In genomic region chr4:123304151-123305021, GRCh38 we compare ENCODE assay signal across 10 cellular contexts.
DNase-seq lines count a peak whose midpoint lies in the region; ATAC-seq, FAIRE-seq and TF ChIP-seq lines count a peak whose summit lies in the region.
"Had no signal": no experiment of that assay in that cellular context is flagged by ENCODE, and none has a peak within 500 bp of the region (broad histone marks: within the 10 kb centered on the region; RNA-seq: fewer than 3 reads in every experiment).

No MANE protein-coding gene starts in this region.

- WGBS in sigmoid colon, 2 donors = 80 to 95% methylated on average over 17 of the region's 17 CpGs

- peaks cover 50% of the 10 kb centered on the region for H3K4me1 Mint-ChIP-seq in WTC11
- peaks cover 4% of the 10 kb centered on the region for H3K4me1 Mint-ChIP-seq in activated CD8-positive, alpha-beta memory T cell treated with anti-CD3 and anti-CD28 coated beads, Interleukin-2, amount 10 ng/mL, durations not matched to agents 7 days and 5 days

- H3K9me3 ChIP-seq in neuron (ENCODE audit: low read length) (peaks cover 5% of the 10 kb centered on the region), sigmoid colon (no peaks in the 10 kb centered on the region)
- H3K9me3 ChIP-seq: spleen had no signal

- peak overlapping the region in 1 of 4 donors; percentile 2 for H3K27ac ChIP-seq in sigmoid colon
- H3K27ac ChIP-seq: spleen had no signal

- TF ChIP-seq CTCF in WTC11 (IDR thresholded peaks at IDR 0.05) (no peak), sigmoid colon (IDR thresholded peaks at IDR 0.05) (no peak)

- H3K9me3 Mint-ChIP-seq in WTC11 = peaks cover 14% of the 10 kb centered on the region
- no peaks in the 10 kb centered on the region for H3K9me3 Mint-ChIP-seq in activated CD8-positive, alpha-beta memory T cell treated with anti-CD3 and anti-CD28 coated beads, Interleukin-2, amount 10 ng/mL, durations not matched to agents 7 days and 5 days (ENCODE audit: low read depth)

- H2AFZ ChIP-seq in neuron (ENCODE audit: low read depth, low read length) = peak overlapping the region; percentile 38

- intact Hi-C loops in sigmoid colon (cut with DNase I) = no loop called here

- H3K4me3 ChIP-seq in neuron (ENCODE audit: low read length) = peak overlapping the region; percentile 33
- no peak overlapping the region for H3K4me3 ChIP-seq in sigmoid colon
- H3K4me3 ChIP-seq: spleen had no signal

- peaks cover 13% of the 10 kb centered on the region for H3K36me3 Mint-ChIP-seq in WTC11
- H3K36me3 Mint-ChIP-seq in activated CD8-positive, alpha-beta memory T cell treated with anti-CD3 and anti-CD28 coated beads, Interleukin-2, amount 10 ng/mL, durations not matched to agents 7 days and 5 days = peaks cover 4% of the 10 kb centered on the region

- no peak for TF ChIP-seq POLR2A in sigmoid colon (IDR thresholded peaks at IDR 0.05)

- peak overlapping the region; percentile 19 for H3K4me3 Mint-ChIP-seq in WTC11
- no peak overlapping the region for H3K4me3 Mint-ChIP-seq in activated CD8-positive, alpha-beta memory T cell treated with anti-CD3 and anti-CD28 coated beads, Interleukin-2, amount 10 ng/mL, durations not matched to agents 7 days and 5 days

- H3K4me1 ChIP-seq in neuron (ENCODE audit: insufficient read depth, low read length) (peaks cover 25% of the 10 kb centered on the region), sigmoid colon (no peaks in the 10 kb centered on the region)
- H3K4me1 ChIP-seq: spleen had no signal

- peak overlapping the region; percentile 95 for H3K27ac Mint-ChIP-seq in WTC11
- H3K27ac Mint-ChIP-seq in activated CD8-positive, alpha-beta memory T cell treated with anti-CD3 and anti-CD28 coated beads, Interleukin-2, amount 10 ng/mL, durations not matched to agents 7 days and 5 days = no peak overlapping the region

- H3K27me3 ChIP-seq in neuron (ENCODE audit: insufficient read depth, low read length) = no peaks in the 10 kb centered on the region
- H3K27me3 ChIP-seq in sigmoid colon = no peaks in the 10 kb centered on the region
- H3K27me3 ChIP-seq: spleen had no signal

- no peaks in the 10 kb centered on the region for H3K36me3 ChIP-seq in neuron (ENCODE audit: insufficient read depth, low read length)
- H3K36me3 ChIP-seq in sigmoid colon = no peaks in the 10 kb centered on the region

- CTCF ChIA-PET in WTC11 (lab: Charles Lee) = interaction anchor here (1.0 to 1.5 kb wide), 6 partner anchors 9 to 356 kb away, joined by 3 to 4 read pairs (median 4); no protein-coding TSS in a partner anchor
- CTCF ChIA-PET in activated CD8-positive, alpha-beta memory T cell treated with anti-CD3 and anti-CD28 coated beads, Interleukin-2, amount 10 ng/mL, durations not matched to agents 7 days and 5 days (lab: Charles Lee) = no interaction called here

- H3K27me3 Mint-ChIP-seq in WTC11 (ENCODE audit: low read depth) = no peaks in the 10 kb centered on the region
- H3K27me3 Mint-ChIP-seq in activated CD8-positive, alpha-beta memory T cell treated with anti-CD3 and anti-CD28 coated beads, Interleukin-2, amount 10 ng/mL, durations not matched to agents 7 days and 5 days = no peaks in the 10 kb centered on the region

- no peak for FAIRE-seq in HTR-8/SVneo (lab: Jason Lieb, UNC)

- DNase-seq in WTC11 (ENCODE audit: low spot score) (peak; percentile 72), sigmoid colon (no peak), T-helper 9 cell (no peak), HTR-8/SVneo (ENCODE audit: insufficient read length, low spot score) (no peak)
- DNase-seq in activated CD8-positive, alpha-beta memory T cell treated with anti-CD3 and anti-CD28 coated beads, Interleukin-2, amount 10 ng/mL, durations not matched to agents 7 days and 5 days = no peak
- DNase-seq: foreskin fibroblast, spleen had no signal

- POLR2A ChIA-PET in WTC11 (lab: Charles Lee) = interaction anchor here (1.2 kb wide), 1 partner anchor 9 kb away, joined by 5 read pairs; no protein-coding TSS in a partner anchor

- TF ChIP-seq EP300 in sigmoid colon (IDR thresholded peaks at IDR 0.05) = no peak

- ATAC-seq in GM19324 (IDR thresholded peaks at IDR 0.05; ENCODE audit: low FRiP score, unreplicated experiment) (peak; percentile 90), HG03135 (IDR thresholded peaks at IDR 0.05; ENCODE audit: unreplicated experiment) (peak; percentile 78), WTC11 (peak; percentile 97)
- ATAC-seq in activated CD8-positive, alpha-beta memory T cell treated with anti-CD3 and anti-CD28 coated beads, Interleukin-2, amount 10 ng/mL, durations not matched to agents 7 days and 5 days = no peak

TF ChIP-seq in WTC11, 78 proteins besides CTCF, POLR2A, EP300 and RAD21 (continues in another document):
- 0 out of 2 replicates have a peak, but pooled peaks have one; percentile 68 for TF ChIP-seq NR3C1 (CRISPR knock-in tag; conservative IDR thresholded peaks at IDR 0.05; ENCODE audit: low read depth)
- TF ChIP-seq, protein P1, sequence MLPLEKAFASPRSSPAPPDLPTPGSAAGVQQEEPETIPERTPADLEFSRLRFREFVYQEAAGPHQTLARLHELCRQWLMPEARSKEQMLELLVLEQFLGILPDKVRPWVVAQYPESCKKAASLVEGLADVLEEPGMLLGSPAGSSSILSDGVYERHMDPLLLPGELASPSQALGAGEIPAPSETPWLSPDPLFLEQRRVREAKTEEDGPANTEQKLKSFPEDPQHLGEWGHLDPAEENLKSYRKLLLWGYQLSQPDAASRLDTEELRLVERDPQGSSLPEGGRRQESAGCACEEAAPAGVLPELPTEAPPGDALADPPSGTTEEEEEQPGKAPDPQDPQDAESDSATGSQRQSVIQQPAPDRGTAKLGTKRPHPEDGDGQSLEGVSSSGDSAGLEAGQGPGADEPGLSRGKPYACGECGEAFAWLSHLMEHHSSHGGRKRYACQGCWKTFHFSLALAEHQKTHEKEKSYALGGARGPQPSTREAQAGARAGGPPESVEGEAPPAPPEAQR (CRISPR knock-in tag; IDR thresholded peaks at IDR 0.05) = 0 out of 2 replicates have a peak, but pooled peaks have one; percentile 70
- TF ChIP-seq, protein P2, sequence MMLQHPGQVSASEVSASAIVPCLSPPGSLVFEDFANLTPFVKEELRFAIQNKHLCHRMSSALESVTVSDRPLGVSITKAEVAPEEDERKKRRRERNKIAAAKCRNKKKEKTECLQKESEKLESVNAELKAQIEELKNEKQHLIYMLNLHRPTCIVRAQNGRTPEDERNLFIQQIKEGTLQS (CRISPR knock-in tag; conservative IDR thresholded peaks at IDR 0.05) = no peak
- 0 out of 2 replicates have a peak, but pooled peaks have one; percentile 55 for TF ChIP-seq ZNF232 (CRISPR knock-in tag; IDR thresholded peaks at IDR 0.05)
- no peak for TF ChIP-seq MXD4 (CRISPR knock-in tag; IDR thresholded peaks at IDR 0.05; ENCODE audit: borderline replicate concordance)
- TF ChIP-seq ESRRA (CRISPR knock-in tag; IDR thresholded peaks at IDR 0.05; ENCODE audit: borderline replicate concordance) = 0 out of 2 replicates have a peak, but pooled peaks have one; percentile 33
- 0 out of 2 replicates have a peak, but pooled peaks have one; percentile 35 for TF ChIP-seq CREB1 (CRISPR knock-in tag; IDR thresholded peaks at IDR 0.05)
- TF ChIP-seq ZNF423 (CRISPR knock-in tag; IDR thresholded peaks at IDR 0.05) = peak; percentile 98
- TF ChIP-seq ZNF317 (CRISPR knock-in tag; IDR thresholded peaks at IDR 0.05; ENCODE audit: borderline replicate concordance, low read depth) = peak; percentile 73; the same call in 1 of the 2 replicates
- TF ChIP-seq CREM (CRISPR knock-in tag; IDR thresholded peaks at IDR 0.05) = peak; percentile 87
- TF ChIP-seq MYBL2 (CRISPR knock-in tag; IDR thresholded peaks at IDR 0.05) = peak; percentile 89
- TF ChIP-seq, protein P3, sequence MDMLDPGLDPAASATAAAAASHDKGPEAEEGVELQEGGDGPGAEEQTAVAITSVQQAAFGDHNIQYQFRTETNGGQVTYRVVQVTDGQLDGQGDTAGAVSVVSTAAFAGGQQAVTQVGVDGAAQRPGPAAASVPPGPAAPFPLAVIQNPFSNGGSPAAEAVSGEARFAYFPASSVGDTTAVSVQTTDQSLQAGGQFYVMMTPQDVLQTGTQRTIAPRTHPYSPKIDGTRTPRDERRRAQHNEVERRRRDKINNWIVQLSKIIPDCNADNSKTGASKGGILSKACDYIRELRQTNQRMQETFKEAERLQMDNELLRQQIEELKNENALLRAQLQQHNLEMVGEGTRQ (CRISPR knock-in tag; IDR thresholded peaks at IDR 0.05) = peak; percentile 54
- TF ChIP-seq ZNF138 (CRISPR knock-in tag; conservative IDR thresholded peaks at IDR 0.05) = peak; percentile 53; the same call in 1 of the 2 replicates
- no peak; the same call in 1 of the 2 replicates for TF ChIP-seq PRRX2 (CRISPR knock-in tag; IDR thresholded peaks at IDR 0.05)
- no peak for TF ChIP-seq ZNF671 (CRISPR knock-in tag; IDR thresholded peaks at IDR 0.05)
- peak; percentile 82; the same call in 1 of the 2 replicates for TF ChIP-seq KAT7 (CRISPR knock-in tag; IDR thresholded peaks at IDR 0.05; ENCODE audit: borderline replicate concordance)
